In the genomic region with DNA sequence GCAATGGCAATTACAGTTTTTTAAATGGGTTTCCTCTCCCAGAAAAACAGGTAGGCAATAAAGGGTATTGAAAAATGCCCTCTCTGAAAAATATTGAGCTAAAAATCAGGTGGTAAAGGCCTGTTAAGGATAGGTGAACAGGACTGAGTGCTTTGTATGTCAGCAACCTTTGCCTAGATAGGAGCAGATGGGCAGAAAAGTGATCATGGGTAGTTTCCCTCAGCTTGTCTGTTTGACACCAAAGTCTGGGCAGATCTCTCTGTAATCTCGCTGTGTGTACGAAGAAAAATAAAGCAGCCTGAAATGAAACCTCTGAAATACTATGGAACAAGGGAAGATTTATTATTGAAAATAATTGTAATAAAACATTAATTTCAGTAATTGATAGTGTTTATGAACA, we compare ENCODE assay signal across 17 cellular contexts. TPM values are rescaled to one million over a fixed set of nuclear protein-coding genes. Genes with fewer than 3 reads are reported as not detected.
DNase-seq lines count a peak whose midpoint lies in the region; ATAC-seq and TF ChIP-seq lines count a peak whose summit lies in the region.
"Had no signal": no experiment of that assay in that cellular context is flagged by ENCODE, and none has a peak within 500 bp of the region (broad histone marks: within the 10 kb centered on the region; RNA-seq: fewer than 3 reads in every experiment).

No MANE protein-coding gene starts in this region.

- H3K27me3 ChIP-seq in left ventricle myocardium inferior (ENCODE audit: low read depth) (no peaks in the 10 kb centered on the region), right cardiac atrium (ENCODE audit: control insufficient read depth, insufficient read depth) (no peaks in the 10 kb centered on the region), fibroblast of lung (ENCODE audit: control insufficient read depth, insufficient read depth, low read length) (no peaks in the 10 kb centered on the region)
- H3K27me3 ChIP-seq: SJSA1 had no signal

- H3K4me1 ChIP-seq in left ventricle myocardium inferior (peaks cover 33% of the 10 kb centered on the region), right cardiac atrium (ENCODE audit: control insufficient read depth, insufficient read depth, low read length) (peaks cover 5% of the 10 kb centered on the region), fibroblast of lung (ENCODE audit: control insufficient read depth, extremely low read depth, insufficient read depth, low read length) (no peaks in the 10 kb centered on the region)
- H3K4me1 ChIP-seq: SJSA1 had no signal

- TF ChIP-seq CTCF in left ventricle myocardium inferior (IDR thresholded peaks at IDR 0.05; ENCODE audit: borderline replicate concordance) (no peak), fibroblast of lung (conservative IDR thresholded peaks at IDR 0.05 in 1 of 2, IDR thresholded peaks at IDR 0.05 in 1 of 2; ENCODE audit: low read depth in 1 of 2, low read length in 2 of 2) (no peak)

- H3K4me3 ChIP-seq in left ventricle myocardium inferior, result no peak overlapping the region
- no peak overlapping the region for H3K4me3 ChIP-seq in right cardiac atrium (ENCODE audit: low read length)
- no peak overlapping the region for H3K4me3 ChIP-seq in fibroblast of lung (replicated peaks in 1 of 4; ENCODE audit: control extremely low read depth in 1 of 4, insufficient read depth in 1 of 4, low read depth in 3 of 4, low read length in 4 of 4)
- H3K4me3 ChIP-seq: PC-9, SJSA1 had no signal

- DNase-seq in left ventricle myocardium inferior (no peak), right cardiac atrium (no peak), RPMI8226 (peak; percentile 70), fibroblast of lung (ENCODE audit: low read depth in 2 of 2) (no peak), HT-29 (ENCODE audit: low spot score) (no peak), DMS 273 treated with DMSO at 0.1 percent for 48 hours (lab: John Stamatoyannopoulos, UW) (no peak), T-helper 9 cell (no peak)
- DNase-seq: ACHN, DMS79, KBM-7, MV-4-11, NCI-H1694 treated with DMSO at 0.1 percent for 48 hours, NCI-H2227 treated with DMSO at 0.1 percent for 48 hours, NCI-H510A treated with DMSO at 0.1 percent for 48 hours, PC-9 had no signal

- no peak for ATAC-seq in right cardiac atrium

- H3K4me2 ChIP-seq in fibroblast of lung (ENCODE audit: extremely low read depth, insufficient read depth, low read length), result no peak overlapping the region

- no peaks in the 10 kb centered on the region for H3K36me3 ChIP-seq in left ventricle myocardium inferior
- H3K36me3 ChIP-seq in fibroblast of lung (ENCODE audit: control insufficient read depth, insufficient read depth, low read length), result no peaks in the 10 kb centered on the region
- H3K36me3 ChIP-seq: SJSA1 had no signal

- H2AFZ ChIP-seq in fibroblast of lung (ENCODE audit: low read length), result peak overlapping the region; percentile 33
- H2AFZ ChIP-seq: PC-9 had no signal

- H3K9ac ChIP-seq in fibroblast of lung (ENCODE audit: insufficient read depth, low read length), result no peak overlapping the region

- 60% methylated on average over 2 of the region's 2 CpGs for WGBS in right cardiac atrium

- no peaks in the 10 kb centered on the region for H4K20me1 ChIP-seq in fibroblast of lung (ENCODE audit: control insufficient read depth, extremely low read depth, insufficient read depth, low read length)

- H3K9me3 ChIP-seq in left ventricle myocardium inferior (replicated peaks) (no peaks in the 10 kb centered on the region), right cardiac atrium (ENCODE audit: control insufficient read depth, low read length) (no peaks in the 10 kb centered on the region), fibroblast of lung (ENCODE audit: control insufficient read depth, insufficient read depth, low read depth, low read length) (no peaks in the 10 kb centered on the region)
- H3K9me3 ChIP-seq: SJSA1 had no signal

- H3K79me2 ChIP-seq in fibroblast of lung (ENCODE audit: control insufficient read depth, insufficient read depth, low read length), result no peaks in the 10 kb centered on the region

- intact Hi-C loops in left ventricle myocardium inferior (cut with micrococcal nuclease), result no loop called here
- intact Hi-C loops in right cardiac atrium (cut with DNase I), result no loop called here

- H3K27ac ChIP-seq in left ventricle myocardium inferior (replicated peaks) (peak overlapping the region; percentile 66), right cardiac atrium (ENCODE audit: low read length) (no peak overlapping the region), fibroblast of lung (ENCODE audit: insufficient read depth, low read length) (no peak overlapping the region)
- H3K27ac ChIP-seq: C4-2B, PC-9, SJSA1 had no signal

RNA-seq across cellular contexts. Expression of a gene that starts 15.8 kb away (rescaled TPM):
- 12.9 TPM for total RNA-seq in left ventricle myocardium inferior
- total RNA-seq in right cardiac atrium, result 10 to 100 TPM; 24.8 to 27.9 (median 26.3) TPM
- 5.3 TPM for polyA plus RNA-seq in right cardiac atrium
- 2.6 and 2.8 TPM in 2 replicates for total RNA-seq in fibroblast of lung
- polyA plus RNA-seq in fibroblast of lung, result 0.62 and 2.3 TPM in 2 replicates
- polyA plus RNA-seq in fibroblast of lung (2012), result 0.30 and 1.9 TPM in 2 replicates
- 0.86 TPM in 1 of 2 replicates, not detected in the other for polyA minus RNA-seq in fibroblast of lung (ENCODE audit: low replicate concordance)
- not detected in 2 replicates for total RNA-seq in HT-29 (2014; rRNA removed; shearing (Covaris generic))
- total RNA-seq: PC-9 had no signal
